ENCODE assay signal across 8 cellular contexts in the genomic region with DNA sequence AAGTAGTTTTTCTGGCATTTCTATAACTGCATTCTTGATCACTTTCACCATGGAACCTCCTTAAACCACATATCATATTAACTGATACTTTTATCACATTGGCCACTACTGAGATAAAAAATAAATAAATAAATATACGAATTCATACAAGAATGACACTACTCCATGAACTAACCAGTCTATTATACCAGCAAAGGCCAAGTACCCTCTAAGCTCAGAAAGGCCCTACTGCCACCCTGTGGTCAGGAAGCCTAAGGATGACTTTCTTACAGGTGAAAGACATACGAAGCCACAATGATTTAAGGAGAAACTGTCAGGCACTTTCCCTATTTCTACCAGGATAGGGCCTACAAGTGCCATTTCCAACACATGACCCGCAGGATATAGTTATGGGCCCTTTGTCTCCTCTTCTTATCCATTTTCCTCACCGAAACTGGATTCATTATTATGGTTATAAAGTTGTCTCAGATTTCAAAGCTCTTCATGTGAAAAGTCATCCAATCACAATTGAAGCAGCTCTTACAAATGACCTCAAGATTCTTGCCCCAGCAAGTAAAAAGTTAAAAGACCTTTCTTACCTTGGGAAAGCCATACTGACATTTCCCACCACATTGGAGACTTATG. TPM values are rescaled to one million over a fixed set of nuclear protein-coding genes. Genes with fewer than 3 reads are reported as not detected.
DNase-seq lines count a peak whose midpoint lies in the region; ATAC-seq and TF ChIP-seq lines count a peak whose summit lies in the region.

No MANE protein-coding gene starts in this region.

- H3F3A ChIP-seq in OCI-LY1 (ENCODE audit: insufficient read depth, low read length) (no peaks in the 10 kb centered on the region), neural cell (ENCODE audit: insufficient read depth, low read length, poor library complexity, severe bottlenecking) (no peaks in the 10 kb centered on the region)

- ATAC-seq in HG02798 (IDR thresholded peaks at IDR 0.05; ENCODE audit: poor library complexity, unreplicated experiment), result no peak

- no peak overlapping the region for H3K4me3 Mint-ChIP-seq in activated T-cell treated with anti-CD3 and anti-CD28 coated beads, Interleukin-2, amount 50 U/mL, for 24 hours

- TF ChIP-seq EP300 in neural cell (conservative IDR thresholded peaks at IDR 0.05; ENCODE audit: poor library complexity, severe bottlenecking) (no peak), transverse colon (IDR thresholded peaks at IDR 0.05; ENCODE audit: low read depth) (no peak)

- H3K79me2 ChIP-seq in OCI-LY1 (ENCODE audit: insufficient read depth, low read length), result no peaks in the 10 kb centered on the region
- H3K79me2 ChIP-seq in neural cell (replicated peaks; ENCODE audit: insufficient read depth, low read length), result no peaks in the 10 kb centered on the region

- intact Hi-C loops in transverse colon (cut with DNase I; ENCODE audit: low total_unique reads), result no loop called here

- TF ChIP-seq CTCF in HEK293 (tag by site-specific recombination; IDR thresholded peaks at IDR 0.05) (0 out of 2 replicates have a peak, but pooled peaks have one; percentile 28), OCI-LY1 (IDR thresholded peaks at IDR 0.05; ENCODE audit: low read length) (peak; percentile 80), neural cell (IDR thresholded peaks at IDR 0.05; ENCODE audit: poor library complexity, severe bottlenecking) (peak; percentile 66), transverse colon (IDR thresholded peaks at IDR 0.05) (peak; percentile 55 to 68 (median 60))

- peaks cover 9% of the 10 kb centered on the region for H3K4me1 Mint-ChIP-seq in activated T-cell treated with anti-CD3 and anti-CD28 coated beads, Interleukin-2, amount 50 U/mL, for 24 hours (ENCODE audit: low read depth)

- no peaks in the 10 kb centered on the region for H3K27me3 Mint-ChIP-seq in activated T-cell treated with anti-CD3 and anti-CD28 coated beads, Interleukin-2, amount 50 U/mL, for 24 hours

- H3K4me2 ChIP-seq in OCI-LY1 (ENCODE audit: low read length) (no peak overlapping the region), neural cell (ENCODE audit: low read length) (no peak overlapping the region)

- DNase-seq in C1 segment of cervical spinal cord (lab: John Stamatoyannopoulos, UW), result peak in 8 of 14 donors; percentile 5 to 36 (median 20)
- peak; percentile 58 for DNase-seq in activated T-cell treated with anti-CD3 and anti-CD28 coated beads, Interleukin-2, amount 50 U/mL, for 24 hours
- peak; percentile 83 for DNase-seq in fibroblast of peridontal ligament (ENCODE audit: extremely low read depth)
- DNase-seq in transverse colon, result peak; percentile 73

- H3K4me3 ChIP-seq in HEK293 (ENCODE audit: low read depth, low read length) (no peak overlapping the region), OCI-LY1 (ENCODE audit: low read depth, low read length, poor library complexity, severe bottlenecking) (no peak overlapping the region), neural cell (ENCODE audit: low read length) (no peak overlapping the region), transverse colon (no peak overlapping the region)

- no peak overlapping the region for H2AFZ ChIP-seq in OCI-LY1 (ENCODE audit: low read length)
- no peak overlapping the region for H2AFZ ChIP-seq in neural cell (ENCODE audit: low read depth, low read length)

- H3K4me1 ChIP-seq in HEK293 (ENCODE audit: control insufficient read depth, insufficient read depth, low read length), result no peaks in the 10 kb centered on the region
- no peaks in the 10 kb centered on the region for H3K4me1 ChIP-seq in OCI-LY1 (ENCODE audit: insufficient read depth, low read length, severe bottlenecking)
- peaks cover 0 to 5% (median 0%) of the 10 kb centered on the region in 4 donors for H3K4me1 ChIP-seq in transverse colon

- H3K36me3 Mint-ChIP-seq in activated T-cell treated with anti-CD3 and anti-CD28 coated beads, Interleukin-2, amount 50 U/mL, for 24 hours (ENCODE audit: low read depth), result peaks cover 80% of the 10 kb centered on the region

- H3K9me3 ChIP-seq in HEK293 (ENCODE audit: control insufficient read depth, insufficient read depth, low read depth, low read length) (no peaks in the 10 kb centered on the region), OCI-LY1 (ENCODE audit: low read length) (no peaks in the 10 kb centered on the region), neural cell (ENCODE audit: low read length) (no peaks in the 10 kb centered on the region), transverse colon (no peaks in the 10 kb centered on the region)

- no peak overlapping the region for H3K9ac ChIP-seq in OCI-LY1 (ENCODE audit: low read length)
- no peak overlapping the region for H3K9ac ChIP-seq in neural cell (ENCODE audit: low read length)

- 14 to 32% methylated on average over 4 of the region's 4 CpGs for WGBS in transverse colon (ENCODE audit: low coverage in 1 of 2), 2 donors

- in situ Hi-C loops in transverse colon (cut with MboI; ENCODE audit: low pct_ligation_motif_present in 1 of 4, low pct_unique_long_range_greater_than_20kb in 1 of 4, low sequenced_read_pairs in 3 of 4), result loop anchor here in 2 of 4 donors (5.0 to 25.0 kb wide), 2 partner anchors 117 to 347 kb away; partner anchors contain the start of gene THEMIS2 (in 1 of the 2)

- H3K27me3 ChIP-seq in OCI-LY1 (ENCODE audit: insufficient read depth, low read length) (no peaks in the 10 kb centered on the region), neural cell (ENCODE audit: insufficient read depth, low read depth, low read length) (no peaks in the 10 kb centered on the region), transverse colon (no peaks in the 10 kb centered on the region)

- no peaks in the 10 kb centered on the region for H4K20me1 ChIP-seq in OCI-LY1 (ENCODE audit: insufficient read depth, low read length)
- H4K20me1 ChIP-seq in neural cell (ENCODE audit: insufficient read depth), result no peaks in the 10 kb centered on the region

- POLR2A ChIA-PET in HEK293 (lab: Yijun Ruan, JAX), result interaction anchor here (0.6 to 1.5 kb wide), 5 partner anchors 27 to 352 kb away, joined by 3 to 5 read pairs (median 4); partner anchors contain the start of genes ATP5IF1 and EYA3

- no peaks in the 10 kb centered on the region for H3K9me3 Mint-ChIP-seq in activated T-cell treated with anti-CD3 and anti-CD28 coated beads, Interleukin-2, amount 50 U/mL, for 24 hours

- peaks cover 51 to 89% of the 10 kb centered on the region in 2 experiments for H3K36me3 ChIP-seq in HEK293 (ENCODE audit: control insufficient read depth in 2 of 2, insufficient read depth in 1 of 2, low read length in 2 of 2)
- H3K36me3 ChIP-seq in OCI-LY1 (ENCODE audit: insufficient read depth, low read length), result peaks cover 81% of the 10 kb centered on the region
- H3K36me3 ChIP-seq in neural cell (ENCODE audit: insufficient read depth, low read length), result no peaks in the 10 kb centered on the region
- peaks cover 0 to 71% (median 25%) of the 10 kb centered on the region in 4 donors for H3K36me3 ChIP-seq in transverse colon

- CTCF ChIA-PET in HEK293 (lab: Yijun Ruan, JAX), result interaction anchor here (0.5 to 3.9 kb wide), 24 partner anchors 9 to 989 kb away, joined by 3 to 90 read pairs (median 3); partner anchors contain the start of genes ATP5IF1 and EYA3

- TF ChIP-seq RAD21 in neural cell (conservative IDR thresholded peaks at IDR 0.05), result peak; percentile 76

- no peak for TF ChIP-seq POLR2A in transverse colon (IDR thresholded peaks at IDR 0.05)

- H3K9me2 ChIP-seq in OCI-LY1 (ENCODE audit: low read depth, low read length) (no peaks in the 10 kb centered on the region), neural cell (ENCODE audit: insufficient read depth, low read length) (no peaks in the 10 kb centered on the region)

- H3K27ac Mint-ChIP-seq in activated T-cell treated with anti-CD3 and anti-CD28 coated beads, Interleukin-2, amount 50 U/mL, for 24 hours, result no peak overlapping the region

- H3K27ac ChIP-seq in HEK293 (ENCODE audit: extremely low read depth, low read depth, low read length) (no peak overlapping the region), OCI-LY1 (ENCODE audit: low read depth, low read length, poor library complexity, severe bottlenecking) (no peak overlapping the region), neural cell (ENCODE audit: low read length) (no peak overlapping the region), transverse colon (no peak overlapping the region)

TF ChIP-seq in HEK293, 187 proteins besides CTCF, POLR2A, EP300 and RAD21 (continues in another document):
- TF ChIP-seq PRDM1 (tag by site-specific recombination; IDR thresholded peaks at IDR 0.05) (peak; percentile 96), ZNF426 (tag by site-specific recombination; IDR thresholded peaks at IDR 0.05) (no peak), ZBTB20 (tag by site-specific recombination; IDR thresholded peaks at IDR 0.05) (no peak)
- TF ChIP-seq, protein P1, sequence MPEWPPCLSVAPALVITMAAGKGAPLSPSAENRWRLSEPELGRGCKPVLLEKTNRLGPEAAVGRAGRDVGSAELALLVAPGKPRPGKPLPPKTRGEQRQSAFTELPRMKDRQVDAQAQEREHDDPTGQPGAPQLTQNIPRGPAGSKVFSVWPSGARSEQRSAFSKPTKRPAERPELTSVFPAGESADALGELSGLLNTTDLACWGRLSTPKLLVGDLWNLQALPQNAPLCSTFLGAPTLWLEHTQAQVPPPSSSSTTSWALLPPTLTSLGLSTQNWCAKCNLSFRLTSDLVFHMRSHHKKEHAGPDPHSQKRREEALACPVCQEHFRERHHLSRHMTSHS (tag by site-specific recombination; IDR thresholded peaks at IDR 0.05), result no peak

TF ChIP-seq in neural cell, 6 proteins besides CTCF, POLR2A, EP300 and RAD21 (continues in another document):
- TF ChIP-seq MXI1 (conservative IDR thresholded peaks at IDR 0.05; ENCODE audit: poor library complexity, severe bottlenecking) (no peak), EZH2 (IDR thresholded peaks at IDR 0.05; ENCODE audit: borderline replicate concordance, insufficient read depth, low read length, poor library complexity, severe bottlenecking) (no peak), TAF1 (IDR thresholded peaks at IDR 0.05; ENCODE audit: low read depth) (no peak)

RNA-seq across cellular contexts. Expression of gene DNAJC8, which starts 23.9 kb away (rescaled TPM):
- 150 and 184 TPM in 2 replicates for polyA plus RNA-seq in neural cell
- polyA minus RNA-seq in neural cell, result 77.4 and 82.0 TPM in 2 replicates
- total RNA-seq in transverse colon, result 10 to 100 TPM; 33.3 to 68.7 (median 46.8) TPM

RNA-seq across cellular contexts. Expression of gene ATP5IF1, which starts 27.0 kb away (rescaled TPM):
- polyA plus RNA-seq in neural cell, result 429 and 448 TPM in 2 replicates
- 74.7 and 88.0 TPM in 2 replicates for polyA minus RNA-seq in neural cell
- total RNA-seq in transverse colon, result 100 to 1,000 TPM; 131 to 503 (median 344) TPM

RNA-seq across cellular contexts. Expression of gene PTAFR, which starts 32.4 kb away (rescaled TPM):
- 0.12 and 0.30 TPM in 2 replicates for polyA plus RNA-seq in neural cell
- 0.23 and 0.24 TPM in 2 replicates for polyA minus RNA-seq in neural cell
- total RNA-seq in transverse colon, result 10 to 100 TPM in 1 of 4 donors, 1 to 10 TPM in 3; 2.0 to 51.7 (median 4.2) TPM

RNA-seq across cellular contexts. Expression of gene SESN2, which starts 50.4 kb away (rescaled TPM):
- 7.7 and 9.3 TPM in 2 replicates for polyA plus RNA-seq in neural cell
- polyA minus RNA-seq in neural cell, result 13.0 and 14.1 TPM in 2 replicates
- 10 to 100 TPM; 25.1 to 44.5 (median 30.5) TPM for total RNA-seq in transverse colon

Comparison
In these comparisons a context has a peak if more than half of its experiments do, and no peak if none do; other contexts are left out.
1. DNase-seq: peak in every context shown above with its lines; median percentile 83 in fibroblast of peridontal ligament; 73 in transverse colon; 58 in activated T-cell treated with anti-CD3 and anti-CD28 coated beads, Interleukin-2, amount 50 U/mL, for 24 hours; 20 in C1 segment of cervical spinal cord.
2. CTCF ChIP-seq: peak in every context shown above with its lines; median percentile 80 in OCI-LY1; 66 in neural cell; 60 in transverse colon; 28 in HEK293.